1 cellular context compared by ENCODE assay signal in the genomic region with DNA sequence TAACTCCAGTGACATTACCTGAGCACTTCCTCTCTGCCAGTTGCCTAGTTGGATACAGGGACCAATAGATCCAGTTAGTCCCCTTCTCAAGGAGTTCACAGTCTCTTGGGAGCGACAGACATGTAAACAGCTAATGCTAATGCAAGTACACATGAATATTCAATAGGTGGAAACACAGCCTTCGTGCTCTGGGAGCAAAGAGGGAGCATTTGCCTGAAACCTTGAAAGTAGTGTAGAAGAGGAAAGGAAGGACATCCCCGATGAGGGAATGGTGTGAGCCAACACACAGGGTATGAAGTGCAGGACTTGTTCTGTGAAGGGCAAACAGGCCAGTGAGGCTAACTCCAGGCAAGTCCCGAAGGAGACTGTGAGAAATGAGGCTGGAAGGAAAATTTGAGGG.
TF ChIP-seq lines count a peak whose summit lies in the region.

No MANE protein-coding gene starts in this region.

TF ChIP-seq in GM12878, 131 proteins besides CTCF, POLR2A, EP300 and RAD21:
- TF ChIP-seq ZNF207 (IDR thresholded peaks at IDR 0.05; ENCODE audit: borderline replicate concordance) (no peak), ASH2L (IDR thresholded peaks at IDR 0.05; ENCODE audit: borderline replicate concordance, low read depth) (no peak), LARP7 (IDR thresholded peaks at IDR 0.05) (no peak), TBL1XR1 (IDR thresholded peaks at IDR 0.05; ENCODE audit: low read depth, low read length) (no peak), CEBPB (IDR thresholded peaks at IDR 0.05; ENCODE audit: borderline replicate concordance in 1 of 2, low read depth in 2 of 2, low read length in 2 of 2) (no peak), CHD4 (IDR thresholded peaks at IDR 0.05) (no peak), FOXK2 (IDR thresholded peaks at IDR 0.05) (no peak), KDM1A (IDR thresholded peaks at IDR 0.05; ENCODE audit: borderline replicate concordance) (no peak), YBX1 (IDR thresholded peaks at IDR 0.05) (no peak), RCOR1 (conservative IDR thresholded peaks at IDR 0.05; ENCODE audit: low read depth, low read length) (no peak), SRF (IDR thresholded peaks at IDR 0.05; ENCODE audit: low read depth in 2 of 2, low read length in 2 of 2) (no peak), FOXM1 (IDR thresholded peaks at IDR 0.05; ENCODE audit: low read depth, low read length) (no peak), NR2F1 (conservative IDR thresholded peaks at IDR 0.05) (no peak), SP1 (IDR thresholded peaks at IDR 0.05; ENCODE audit: low read depth, low read length) (no peak), BMI1 (IDR thresholded peaks at IDR 0.05; ENCODE audit: borderline replicate concordance) (no peak), IRF4 (IDR thresholded peaks at IDR 0.05; ENCODE audit: low read depth, low read length) (no peak)
- TF ChIP-seq, protein P1, sequence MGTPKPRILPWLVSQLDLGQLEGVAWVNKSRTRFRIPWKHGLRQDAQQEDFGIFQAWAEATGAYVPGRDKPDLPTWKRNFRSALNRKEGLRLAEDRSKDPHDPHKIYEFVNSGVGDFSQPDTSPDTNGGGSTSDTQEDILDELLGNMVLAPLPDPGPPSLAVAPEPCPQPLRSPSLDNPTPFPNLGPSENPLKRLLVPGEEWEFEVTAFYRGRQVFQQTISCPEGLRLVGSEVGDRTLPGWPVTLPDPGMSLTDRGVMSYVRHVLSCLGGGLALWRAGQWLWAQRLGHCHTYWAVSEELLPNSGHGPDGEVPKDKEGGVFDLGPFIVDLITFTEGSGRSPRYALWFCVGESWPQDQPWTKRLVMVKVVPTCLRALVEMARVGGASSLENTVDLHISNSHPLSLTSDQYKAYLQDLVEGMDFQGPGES (IDR thresholded peaks at IDR 0.05) = no peak
- TF ChIP-seq, protein P2, sequence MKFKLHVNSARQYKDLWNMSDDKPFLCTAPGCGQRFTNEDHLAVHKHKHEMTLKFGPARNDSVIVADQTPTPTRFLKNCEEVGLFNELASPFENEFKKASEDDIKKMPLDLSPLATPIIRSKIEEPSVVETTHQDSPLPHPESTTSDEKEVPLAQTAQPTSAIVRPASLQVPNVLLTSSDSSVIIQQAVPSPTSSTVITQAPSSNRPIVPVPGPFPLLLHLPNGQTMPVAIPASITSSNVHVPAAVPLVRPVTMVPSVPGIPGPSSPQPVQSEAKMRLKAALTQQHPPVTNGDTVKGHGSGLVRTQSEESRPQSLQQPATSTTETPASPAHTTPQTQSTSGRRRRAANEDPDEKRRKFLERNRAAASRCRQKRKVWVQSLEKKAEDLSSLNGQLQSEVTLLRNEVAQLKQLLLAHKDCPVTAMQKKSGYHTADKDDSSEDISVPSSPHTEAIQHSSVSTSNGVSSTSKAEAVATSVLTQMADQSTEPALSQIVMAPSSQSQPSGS (IDR thresholded peaks at IDR 0.05; ENCODE audit: low read length) = no peak
- TF ChIP-seq, protein P3, sequence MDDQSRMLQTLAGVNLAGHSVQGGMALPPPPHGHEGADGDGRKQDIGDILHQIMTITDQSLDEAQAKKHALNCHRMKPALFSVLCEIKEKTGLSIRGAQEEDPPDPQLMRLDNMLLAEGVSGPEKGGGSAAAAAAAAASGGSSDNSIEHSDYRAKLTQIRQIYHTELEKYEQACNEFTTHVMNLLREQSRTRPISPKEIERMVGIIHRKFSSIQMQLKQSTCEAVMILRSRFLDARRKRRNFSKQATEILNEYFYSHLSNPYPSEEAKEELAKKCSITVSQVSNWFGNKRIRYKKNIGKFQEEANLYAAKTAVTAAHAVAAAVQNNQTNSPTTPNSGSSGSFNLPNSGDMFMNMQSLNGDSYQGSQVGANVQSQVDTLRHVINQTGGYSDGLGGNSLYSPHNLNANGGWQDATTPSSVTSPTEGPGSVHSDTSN (IDR thresholded peaks at IDR 0.05; ENCODE audit: insufficient replicate concordance, low read depth, low read length) = no peak
- TF ChIP-seq, protein P4, sequence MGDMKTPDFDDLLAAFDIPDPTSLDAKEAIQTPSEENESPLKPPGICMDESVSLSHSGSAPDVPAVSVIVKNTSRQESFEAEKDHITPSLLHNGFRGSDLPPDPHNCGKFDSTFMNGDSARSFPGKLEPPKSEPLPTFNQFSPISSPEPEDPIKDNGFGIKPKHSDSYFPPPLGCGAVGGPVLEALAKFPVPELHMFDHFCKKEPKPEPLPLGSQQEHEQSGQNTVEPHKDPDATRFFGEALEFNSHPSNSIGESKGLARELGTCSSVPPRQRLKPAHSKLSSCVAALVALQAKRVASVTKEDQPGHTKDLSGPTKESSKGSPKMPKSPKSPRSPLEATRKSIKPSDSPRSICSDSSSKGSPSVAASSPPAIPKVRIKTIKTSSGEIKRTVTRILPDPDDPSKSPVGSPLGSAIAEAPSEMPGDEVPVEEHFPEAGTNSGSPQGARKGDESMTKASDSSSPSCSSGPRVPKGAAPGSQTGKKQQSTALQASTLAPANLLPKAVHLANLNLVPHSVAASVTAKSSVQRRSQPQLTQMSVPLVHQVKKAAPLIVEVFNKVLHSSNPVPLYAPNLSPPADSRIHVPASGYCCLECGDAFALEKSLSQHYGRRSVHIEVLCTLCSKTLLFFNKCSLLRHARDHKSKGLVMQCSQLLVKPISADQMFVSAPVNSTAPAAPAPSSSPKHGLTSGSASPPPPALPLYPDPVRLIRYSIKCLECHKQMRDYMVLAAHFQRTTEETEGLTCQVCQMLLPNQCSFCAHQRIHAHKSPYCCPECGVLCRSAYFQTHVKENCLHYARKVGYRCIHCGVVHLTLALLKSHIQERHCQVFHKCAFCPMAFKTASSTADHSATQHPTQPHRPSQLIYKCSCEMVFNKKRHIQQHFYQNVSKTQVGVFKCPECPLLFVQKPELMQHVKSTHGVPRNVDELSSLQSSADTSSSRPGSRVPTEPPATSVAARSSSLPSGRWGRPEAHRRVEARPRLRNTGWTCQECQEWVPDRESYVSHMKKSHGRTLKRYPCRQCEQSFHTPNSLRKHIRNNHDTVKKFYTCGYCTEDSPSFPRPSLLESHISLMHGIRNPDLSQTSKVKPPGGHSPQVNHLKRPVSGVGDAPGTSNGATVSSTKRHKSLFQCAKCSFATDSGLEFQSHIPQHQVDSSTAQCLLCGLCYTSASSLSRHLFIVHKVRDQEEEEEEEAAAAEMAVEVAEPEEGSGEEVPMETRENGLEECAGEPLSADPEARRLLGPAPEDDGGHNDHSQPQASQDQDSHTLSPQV (IDR thresholded peaks at IDR 0.05) = no peak
TF ChIP-seq in GM12878: peak in this region for 0.
